Comparison of ENCODE assay signal across 21 cellular contexts in the genomic region with DNA sequence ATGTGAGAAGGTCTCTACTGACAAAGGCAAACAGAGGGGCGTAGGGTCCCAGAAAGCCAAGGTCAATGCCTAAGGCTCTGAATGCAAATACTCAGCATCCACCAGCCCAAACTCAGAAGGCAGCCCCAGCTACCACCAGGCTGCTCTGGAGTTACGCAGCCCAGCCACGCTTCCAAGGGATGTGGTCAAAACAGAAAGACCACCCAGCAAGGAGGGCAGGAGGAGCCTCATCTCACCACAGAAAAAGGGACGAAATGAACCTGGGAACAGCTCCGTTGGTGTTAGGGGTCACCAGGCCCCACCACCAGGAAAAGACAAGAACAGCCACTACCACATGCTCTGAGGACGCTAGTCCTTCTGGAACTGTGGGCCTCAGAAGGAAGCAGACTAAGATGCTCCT.
DNase-seq lines count a peak whose midpoint lies in the region; ATAC-seq and TF ChIP-seq lines count a peak whose summit lies in the region.
"Had no signal": no experiment of that assay in that cellular context is flagged by ENCODE, and none has a peak within 500 bp of the region (broad histone marks: within the 10 kb centered on the region; RNA-seq: fewer than 3 reads in every experiment).

No MANE protein-coding gene starts in this region.

- no peak overlapping the region for H3K23ac ChIP-seq in H9 (ENCODE audit: insufficient read length, low read depth, low read length)
- no peak overlapping the region for H3K23ac ChIP-seq in mesenchymal stem cell (ENCODE audit: low read length in 2 of 2)

- no peaks in the 10 kb centered on the region for H4K20me1 ChIP-seq in H9 (ENCODE audit: control insufficient read depth, insufficient read depth, insufficient read length)

- TF ChIP-seq CTCF in H9 (conservative IDR thresholded peaks at IDR 0.05) (no peak), chondrocyte (IDR thresholded peaks at IDR 0.05) (no peak)

- no CpG with 5 or more reads among the region's 6 CpGs for WGBS in H9 (ENCODE audit: extremely low coverage, insufficient read length, low lambda C conversion rate)
- WGBS in mesenchymal stem cell: 100% methylated on average over 6 of the region's 6 CpGs

- H2BK120ac ChIP-seq in H9 (ENCODE audit: low read depth, low read length, poor library complexity, severe bottlenecking) (no peak overlapping the region), mesenchymal stem cell (ENCODE audit: low read depth, low read length) (no peak overlapping the region)

- H2AK5ac ChIP-seq in H9 (ENCODE audit: insufficient read length, low read length) (no peak overlapping the region), mesenchymal stem cell (ENCODE audit: low read length, severe bottlenecking) (no peak overlapping the region)

- H3T11ph ChIP-seq in H9 (ENCODE audit: low read length): no peak overlapping the region

- no peak overlapping the region for H2BK20ac ChIP-seq in H9 (ENCODE audit: low read depth, low read length, poor library complexity, severe bottlenecking)

- DNase-seq in H9 (no peak), chondrocyte (ENCODE audit: low spot score) (peak; percentile 30), mesenchymal stem cell (no peak), sciatic nerve (ENCODE audit: low spot score) (peak; percentile 35), NCI-H2227 (lab: John Stamatoyannopoulos, UW; ENCODE audit: unreplicated experiment) (no peak), HuH-7 (ENCODE audit: low spot score) (no peak), NCI-H524 (lab: John Stamatoyannopoulos, UW) (no peak)
- DNase-seq: ACHN; activated CD8-positive, alpha-beta T cell treated with anti-CD3 and anti-CD28 coated beads for 36 hours; activated T-cell treated with anti-CD3 and anti-CD28 coated beads, Interleukin-2, amount 50 U/mL, for 4 hours; foreskin melanocyte; MM.1S; NCI-H2171 treated with DMSO at 0.1 percent for 48 hours; T1000 had no signal

- no peak overlapping the region for H3K18ac ChIP-seq in H9 (ENCODE audit: insufficient read length, low read depth, low read length)
- H3K18ac ChIP-seq in mesenchymal stem cell (ENCODE audit: low read depth in 1 of 2, low read length in 2 of 2): peak overlapping the region in 1 of 2 experiments; percentile 18

- H3K4ac ChIP-seq in H9 (ENCODE audit: low read depth, low read length): no peak overlapping the region
- peak overlapping the region in 1 of 2 experiments; percentile 18 for H3K4ac ChIP-seq in mesenchymal stem cell (ENCODE audit: low read depth in 1 of 2, low read length in 2 of 2)

- no peaks in the 10 kb centered on the region for H3K23me2 ChIP-seq in H9 (ENCODE audit: insufficient read length, low read depth, low read length, poor library complexity, severe bottlenecking)

- ATAC-seq in sciatic nerve (no peak), GM19463 (IDR thresholded peaks at IDR 0.05; ENCODE audit: unreplicated experiment) (no peak)
- ATAC-seq: activated CD8-positive, alpha-beta T cell treated with anti-CD3 and anti-CD28 coated beads for 36 hours; activated T-cell treated with anti-CD3 and anti-CD28 coated beads, Interleukin-2, amount 50 U/mL, for 4 hours; body of pancreas; left colon; right lobe of liver had no signal

- H4K8ac ChIP-seq in H9 (replicated peaks; ENCODE audit: insufficient read length, low read depth, low read length) (no peak overlapping the region), mesenchymal stem cell (ENCODE audit: low read length) (peak overlapping the region; percentile 52)

- no peak overlapping the region for H2AFZ ChIP-seq in H9 (ENCODE audit: low read length)
- no peak overlapping the region for H2AFZ ChIP-seq in mesenchymal stem cell (ENCODE audit: low read depth, low read length)

- H3K4me2 ChIP-seq in H9 (ENCODE audit: insufficient read depth, insufficient read length, low read length) (no peak overlapping the region), mesenchymal stem cell (ENCODE audit: low read length, poor library complexity, severe bottlenecking) (no peak overlapping the region)

- H3K9me3 Mint-ChIP-seq in H9 (no peaks in the 10 kb centered on the region), chondrocyte (ENCODE audit: low read depth) (no peaks in the 10 kb centered on the region)
- H3K9me3 Mint-ChIP-seq: activated CD8-positive, alpha-beta T cell treated with anti-CD3 and anti-CD28 coated beads for 36 hours; activated T-cell treated with anti-CD3 and anti-CD28 coated beads, Interleukin-2, amount 50 U/mL, for 4 hours had no signal

- H3K27me3 Mint-ChIP-seq in H9 (ENCODE audit: low read depth): no peaks in the 10 kb centered on the region
- no peaks in the 10 kb centered on the region for H3K27me3 Mint-ChIP-seq in chondrocyte (ENCODE audit: low read depth)
- H3K27me3 Mint-ChIP-seq: activated CD8-positive, alpha-beta T cell treated with anti-CD3 and anti-CD28 coated beads for 36 hours; activated naive CD8-positive, alpha-beta T cell had no signal

- no peak overlapping the region; the same call in 1 of the 2 replicates for H3K14ac ChIP-seq in H9 (ENCODE audit: insufficient read depth, low read length)
- no peak overlapping the region for H3K14ac ChIP-seq in mesenchymal stem cell (ENCODE audit: low read length in 2 of 2)

- no peak overlapping the region for H3K4me3 Mint-ChIP-seq in H9
- no peak overlapping the region for H3K4me3 Mint-ChIP-seq in chondrocyte (ENCODE audit: unreplicated experiment)
- H3K4me3 Mint-ChIP-seq: activated CD8-positive, alpha-beta T cell treated with anti-CD3 and anti-CD28 coated beads for 36 hours; activated naive CD8-positive, alpha-beta T cell; activated T-cell treated with anti-CD3 and anti-CD28 coated beads, Interleukin-2, amount 50 U/mL, for 4 hours had no signal

- peaks cover 57 to 63% of the 10 kb centered on the region in 2 experiments for H3K4me1 Mint-ChIP-seq in H9
- peaks cover 63% of the 10 kb centered on the region for H3K4me1 Mint-ChIP-seq in chondrocyte (ENCODE audit: low read depth)

- H3K4me1 ChIP-seq in H9 (ENCODE audit: insufficient read depth, low read length) (peaks cover 7% of the 10 kb centered on the region; the same call in 1 of the 2 replicates), mesenchymal stem cell (ENCODE audit: control insufficient read depth, insufficient read depth, low read depth, low read length) (peaks cover 22% of the 10 kb centered on the region)
- H3K4me1 ChIP-seq: right lobe of liver had no signal

- H2BK12ac ChIP-seq in H9 (ENCODE audit: insufficient read length, low read depth, low read length): no peak overlapping the region
- H2BK12ac ChIP-seq in mesenchymal stem cell (ENCODE audit: low read length in 2 of 2): peak overlapping the region in 1 of 2 experiments; percentile 64

- H3K27me3 ChIP-seq in H9 (ENCODE audit: insufficient read depth, low read length) (no peaks in the 10 kb centered on the region), mesenchymal stem cell (ENCODE audit: control insufficient read depth in 1 of 2, insufficient read depth in 1 of 2, low read length in 2 of 2) (no peaks in the 10 kb centered on the region)
- H3K27me3 ChIP-seq: body of pancreas, right lobe of liver had no signal

- peaks cover 8 to 37% of the 10 kb centered on the region in 2 experiments for H3K36me3 ChIP-seq in mesenchymal stem cell (ENCODE audit: control insufficient read depth in 1 of 2, insufficient read depth in 2 of 2, low read depth in 1 of 2, low read length in 2 of 2)
- H3K36me3 ChIP-seq: right lobe of liver had no signal

- H3K9ac ChIP-seq in H9 (ENCODE audit: extremely low read depth, insufficient read length, low read length) (no peak overlapping the region), mesenchymal stem cell (ENCODE audit: low read length) (no peak overlapping the region)

- no peak overlapping the region for H3K4me3 ChIP-seq in mesenchymal stem cell (ENCODE audit: insufficient read depth in 1 of 2, low read depth in 1 of 2, low read length in 2 of 2)
- H3K4me3 ChIP-seq: body of pancreas, coronary artery, right lobe of liver had no signal

- H3K79me1 ChIP-seq in H9 (ENCODE audit: insufficient read depth, low read depth, low read length, poor library complexity, severe bottlenecking) (no peaks in the 10 kb centered on the region), mesenchymal stem cell (replicated peaks; ENCODE audit: low read length, poor library complexity, severe bottlenecking) (peaks cover 39% of the 10 kb centered on the region)

- H3K36me3 Mint-ChIP-seq in H9 (ENCODE audit: insufficient read depth in 1 of 3, low read depth in 3 of 3) (peaks cover 27 to 50% (median 43%) of the 10 kb centered on the region in 3 experiments; a peak in 6 of 7 replicates), chondrocyte (ENCODE audit: low read depth) (no peaks in the 10 kb centered on the region)
- H3K36me3 Mint-ChIP-seq: activated naive CD8-positive, alpha-beta T cell had no signal

- no peak overlapping the region for H3K56ac ChIP-seq in H9 (ENCODE audit: insufficient read length, low read depth, low read length)

- no peak overlapping the region for H3K27ac ChIP-seq in H9 (ENCODE audit: insufficient read length, low read depth, low read length)
- no peak overlapping the region for H3K27ac ChIP-seq in mesenchymal stem cell (ENCODE audit: low read length, poor library complexity, severe bottlenecking)
- H3K27ac ChIP-seq: C4-2B, right lobe of liver had no signal

- H4K5ac ChIP-seq in H9 (ENCODE audit: insufficient read length, low read depth, low read length): no peak overlapping the region

- H2BK15ac ChIP-seq in H9 (ENCODE audit: low read depth, low read length): no peak overlapping the region
- H2BK15ac ChIP-seq in mesenchymal stem cell (ENCODE audit: low read depth, poor library complexity, severe bottlenecking): no peak overlapping the region

- H2BK5ac ChIP-seq in H9 (ENCODE audit: insufficient read length, low read length) (no peak overlapping the region), mesenchymal stem cell (ENCODE audit: low read depth, low read length, poor library complexity, severe bottlenecking) (no peak overlapping the region)

- H4K91ac ChIP-seq in H9 (ENCODE audit: insufficient read length, low read depth, low read length) (no peak overlapping the region), mesenchymal stem cell (ENCODE audit: low read length) (peak overlapping the region; percentile 27)

- peaks cover 76% of the 10 kb centered on the region; the same call in 1 of the 2 replicates for H3K79me2 ChIP-seq in H9 (ENCODE audit: insufficient read depth, low read length)

- intact Hi-C loops in sciatic nerve (cut with DNase I): no loop called here

- H3K27ac Mint-ChIP-seq in H9: peak overlapping the region; percentile 86 to 95 (median 90); a peak in 6 of 7 replicates
- peak overlapping the region; percentile 53 for H3K27ac Mint-ChIP-seq in chondrocyte (ENCODE audit: unreplicated experiment)
- H3K27ac Mint-ChIP-seq: activated CD8-positive, alpha-beta T cell treated with anti-CD3 and anti-CD28 coated beads for 36 hours; activated naive CD8-positive, alpha-beta T cell had no signal

- H3K9me3 ChIP-seq in H9 (ENCODE audit: control insufficient read depth, low read depth, low read length): no peaks in the 10 kb centered on the region
- H3K9me3 ChIP-seq in mesenchymal stem cell (ENCODE audit: control insufficient read depth, low read length): no peaks in the 10 kb centered on the region
- H3K9me3 ChIP-seq: body of pancreas, right lobe of liver had no signal

Comparison
In these comparisons a context has a peak if more than half of its experiments do, and no peak if none do; other contexts are left out.
1. DNase-seq: peak in chondrocyte (single experiment) and sciatic nerve (single experiment); none in H9 (single experiment), mesenchymal stem cell (single experiment), NCI-H2227 (single experiment), HuH-7 (single experiment) and NCI-H524 (0 of 2).